Comparison of ENCODE assay signal across 1 cellular context in the genomic region with DNA sequence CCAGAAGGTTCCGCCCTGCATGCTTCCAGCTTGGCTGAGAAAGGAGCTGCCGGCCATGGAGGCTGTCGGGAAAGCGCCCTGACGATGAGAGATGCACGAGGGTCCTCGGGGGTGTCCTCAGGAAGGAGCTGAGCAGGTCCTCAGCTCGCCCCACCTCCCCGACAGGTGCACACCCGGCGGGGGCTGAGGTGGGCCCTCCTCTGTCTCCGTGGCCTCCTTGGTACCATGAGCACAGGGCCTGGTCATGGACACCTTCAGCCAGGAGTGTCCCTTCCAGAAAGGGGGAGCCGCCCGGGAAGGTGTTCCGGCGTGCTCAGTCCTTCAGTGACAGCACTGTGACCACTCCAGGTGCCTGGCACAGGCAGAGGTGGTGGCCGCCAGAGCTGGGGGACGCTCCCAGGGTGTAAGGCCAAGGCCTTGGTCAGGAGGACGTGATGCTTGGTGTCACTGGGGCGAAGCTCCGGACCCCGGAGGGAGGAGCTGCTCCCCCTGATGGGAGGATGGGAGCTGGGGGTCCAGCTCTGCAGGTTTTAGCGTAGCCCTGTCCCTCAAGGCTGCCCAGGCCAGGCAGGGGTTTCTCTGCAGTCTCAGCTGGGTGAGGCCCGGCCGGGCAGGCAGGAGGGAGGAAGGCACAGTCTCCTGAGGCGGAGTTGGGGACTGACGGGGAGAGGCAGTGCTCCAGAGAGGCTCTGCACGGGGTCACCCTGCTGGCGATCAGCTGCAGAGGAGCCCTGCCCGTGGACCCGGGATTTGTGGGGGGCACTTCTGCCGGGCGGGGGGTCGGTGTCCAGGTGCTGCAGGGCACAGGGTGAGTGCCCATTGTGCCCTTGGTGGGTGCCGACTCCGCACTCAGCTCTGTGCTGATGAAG.
TF ChIP-seq lines count a peak whose summit lies in the region.

No MANE protein-coding gene starts in this region.

TF ChIP-seq in H1, 55 proteins besides CTCF, POLR2A, EP300 and RAD21:
- TF ChIP-seq, protein P1, sequence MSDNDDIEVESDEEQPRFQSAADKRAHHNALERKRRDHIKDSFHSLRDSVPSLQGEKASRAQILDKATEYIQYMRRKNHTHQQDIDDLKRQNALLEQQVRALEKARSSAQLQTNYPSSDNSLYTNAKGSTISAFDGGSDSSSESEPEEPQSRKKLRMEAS (IDR thresholded peaks at IDR 0.05), result peak; percentile 34; the same call in 1 of the 2 replicates
- TF ChIP-seq, protein P2, sequence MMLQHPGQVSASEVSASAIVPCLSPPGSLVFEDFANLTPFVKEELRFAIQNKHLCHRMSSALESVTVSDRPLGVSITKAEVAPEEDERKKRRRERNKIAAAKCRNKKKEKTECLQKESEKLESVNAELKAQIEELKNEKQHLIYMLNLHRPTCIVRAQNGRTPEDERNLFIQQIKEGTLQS (IDR thresholded peaks at IDR 0.05; ENCODE audit: insufficient read depth, low read depth, low read length), result no peak
